18 cellular contexts compared by ENCODE assay signal in genomic region chr14:89405712-89406111, GRCh38. TPM values are rescaled to one million over a fixed set of nuclear protein-coding genes. Genes with fewer than 3 reads are reported as not detected.
A peak's percentile ranks its signal among the peaks of the same experiment; 100 is the strongest.
DNase-seq lines count a peak whose midpoint lies in the region; ATAC-seq and TF ChIP-seq lines count a peak whose summit lies in the region.
"Had no signal": no experiment of that assay in that cellular context is flagged by ENCODE, and none has a peak within 500 bp of the region (broad histone marks: within the 10 kb centered on the region; RNA-seq: fewer than 3 reads in every experiment).

No MANE protein-coding gene starts in this region.

- peaks cover 40% of the 10 kb centered on the region for H3K4me1 Mint-ChIP-seq in activated CD4-positive, alpha-beta T cell treated with anti-CD3 and anti-CD28 coated beads, Interleukin-2, amount 10 ng/mL, durations not matched to agents 24 days and 14 days
- H3K4me1 Mint-ChIP-seq in activated CD4-positive, alpha-beta T cell treated with anti-CD3 and anti-CD28 coated beads for 36 hours = peaks cover 75% of the 10 kb centered on the region
- peaks cover 73% of the 10 kb centered on the region for H3K4me1 Mint-ChIP-seq in WTC11

- DNase-seq in activated CD4-positive, alpha-beta T cell treated with anti-CD3 and anti-CD28 coated beads, Interleukin-2, amount 10 ng/mL, durations not matched to agents 24 days and 14 days = no peak
- no peak for DNase-seq in activated CD4-positive, alpha-beta T cell treated with anti-CD3 and anti-CD28 coated beads for 36 hours
- DNase-seq in WTC11 (ENCODE audit: low spot score) (no peak), mesenteric fat pad (ENCODE audit: low spot score) (peak; percentile 8), MG63 (no peak), activated gamma-delta T cell (lab: John Stamatoyannopoulos, UW) (no peak)
- DNase-seq: AML-193; Calu3; CD4-positive, alpha-beta T cell; DMS79 treated with DMSO at 0.1 percent for 48 hours; GF-D8; H7; HFFc6; KG1 had no signal

- no peaks in the 10 kb centered on the region for H3K9me3 ChIP-seq in MG63
- H3K9me3 ChIP-seq: A549 had no signal

- peaks cover 4% of the 10 kb centered on the region for H3K9me3 Mint-ChIP-seq in activated CD4-positive, alpha-beta T cell treated with anti-CD3 and anti-CD28 coated beads, Interleukin-2, amount 10 ng/mL, durations not matched to agents 24 days and 14 days
- no peaks in the 10 kb centered on the region for H3K9me3 Mint-ChIP-seq in activated CD4-positive, alpha-beta T cell treated with anti-CD3 and anti-CD28 coated beads for 36 hours (ENCODE audit: low read depth)
- peaks cover 2% of the 10 kb centered on the region; the same call in 1 of the 2 replicates for H3K9me3 Mint-ChIP-seq in WTC11
- H3K9me3 Mint-ChIP-seq: CD4-positive, alpha-beta T cell; HFFc6 had no signal

- CTCF ChIA-PET in activated CD4-positive, alpha-beta T cell treated with anti-CD3 and anti-CD28 coated beads for 36 hours (lab: Charles Lee) = interaction anchor here (0.6 to 1.0 kb wide), 4 partner anchors 20 to 423 kb away, joined by 3 to 4 read pairs (median 3); no protein-coding TSS in a partner anchor
- CTCF ChIA-PET in WTC11 (lab: Charles Lee) = no interaction called here

- POLR2A ChIA-PET in activated CD4-positive, alpha-beta T cell treated with anti-CD3 and anti-CD28 coated beads for 36 hours (lab: Charles Lee) = no interaction called here
- POLR2A ChIA-PET in WTC11 (lab: Charles Lee) = interaction anchor here (1.0 kb wide), 1 partner anchor 71 kb away, joined by 3 read pairs; no protein-coding TSS in a partner anchor

- H3K4me3 Mint-ChIP-seq in activated CD4-positive, alpha-beta T cell treated with anti-CD3 and anti-CD28 coated beads, Interleukin-2, amount 10 ng/mL, durations not matched to agents 24 days and 14 days = no peak overlapping the region
- no peak overlapping the region for H3K4me3 Mint-ChIP-seq in activated CD4-positive, alpha-beta T cell treated with anti-CD3 and anti-CD28 coated beads for 36 hours
- no peak overlapping the region for H3K4me3 Mint-ChIP-seq in WTC11
- H3K4me3 Mint-ChIP-seq: CD4-positive, alpha-beta T cell; GM23338; HFFc6 had no signal

- no peak for TF ChIP-seq CTCF in WTC11 (IDR thresholded peaks at IDR 0.05)

- intact Hi-C loops in activated CD4-positive, alpha-beta T cell treated with anti-CD3 and anti-CD28 coated beads, Interleukin-2, amount 10 ng/mL, durations not matched to agents 24 days and 14 days (cut with micrococcal nuclease) = no loop called here
- intact Hi-C loops in activated CD4-positive, alpha-beta T cell treated with anti-CD3 and anti-CD28 coated beads for 36 hours (cut with DNase I, micrococcal nuclease) = no loop called here

- H3K27me3 Mint-ChIP-seq in activated CD4-positive, alpha-beta T cell treated with anti-CD3 and anti-CD28 coated beads, Interleukin-2, amount 10 ng/mL, durations not matched to agents 24 days and 14 days = no peaks in the 10 kb centered on the region
- H3K27me3 Mint-ChIP-seq in activated CD4-positive, alpha-beta T cell treated with anti-CD3 and anti-CD28 coated beads for 36 hours = no peaks in the 10 kb centered on the region
- H3K27me3 Mint-ChIP-seq in WTC11 (ENCODE audit: low read depth) = no peaks in the 10 kb centered on the region
- H3K27me3 Mint-ChIP-seq: CD4-positive, alpha-beta T cell had no signal

- no peak for ATAC-seq in activated CD4-positive, alpha-beta T cell treated with anti-CD3 and anti-CD28 coated beads for 36 hours
- no peak for ATAC-seq in WTC11
- no peak for ATAC-seq in GM18517 (IDR thresholded peaks at IDR 0.05; ENCODE audit: unreplicated experiment)
- ATAC-seq: A549, GM23338, HCT116 had no signal

- no peaks in the 10 kb centered on the region for H3K36me3 ChIP-seq in MG63

- H3K27me3 ChIP-seq in MG63 = no peaks in the 10 kb centered on the region

- H3K4me3 ChIP-seq in MG63 = no peak overlapping the region
- H3K4me3 ChIP-seq: A549, GM23338 had no signal

- peak overlapping the region; percentile 19 for H3K27ac Mint-ChIP-seq in activated CD4-positive, alpha-beta T cell treated with anti-CD3 and anti-CD28 coated beads, Interleukin-2, amount 10 ng/mL, durations not matched to agents 24 days and 14 days
- no peak overlapping the region for H3K27ac Mint-ChIP-seq in activated CD4-positive, alpha-beta T cell treated with anti-CD3 and anti-CD28 coated beads for 36 hours
- no peak overlapping the region for H3K27ac Mint-ChIP-seq in WTC11
- H3K27ac Mint-ChIP-seq: GM23338, HFFc6 had no signal

- peaks cover 48% of the 10 kb centered on the region for H3K36me3 Mint-ChIP-seq in activated CD4-positive, alpha-beta T cell treated with anti-CD3 and anti-CD28 coated beads, Interleukin-2, amount 10 ng/mL, durations not matched to agents 24 days and 14 days (ENCODE audit: low read depth)
- peaks cover 70% of the 10 kb centered on the region for H3K36me3 Mint-ChIP-seq in activated CD4-positive, alpha-beta T cell treated with anti-CD3 and anti-CD28 coated beads for 36 hours (ENCODE audit: low read depth)
- H3K36me3 Mint-ChIP-seq in WTC11 = peaks cover 40% of the 10 kb centered on the region

TF ChIP-seq in WTC11, 78 proteins besides CTCF, POLR2A, EP300 and RAD21:
- TF ChIP-seq ZNF121 (CRISPR knock-in tag; IDR thresholded peaks at IDR 0.05) (peak; percentile 88), ZNF532 (CRISPR knock-in tag; IDR thresholded peaks at IDR 0.05; ENCODE audit: borderline replicate concordance) (no peak)

RNA-seq across cellular contexts. Expression of gene FOXN3, which starts 11.3 kb away (rescaled TPM):
- total RNA-seq in activated CD4-positive, alpha-beta T cell treated with anti-CD3 and anti-CD28 coated beads, Interleukin-2, amount 10 ng/mL, durations not matched to agents 24 days and 14 days = 80.0 and 85.2 TPM in 2 replicates
- total RNA-seq in activated CD4-positive, alpha-beta T cell treated with anti-CD3 and anti-CD28 coated beads for 36 hours = 10 to 100 TPM; 69.1 to 76.3 TPM
- total RNA-seq in WTC11 (2021) (143 to 170 TPM (median 147 TPM) in 3 replicates), mesenteric fat pad (136 TPM)
- total RNA-seq in MG63 (2014; rRNA removed; shearing (Covaris generic); ENCODE audit: low replicate concordance) = 1.4 and 1.6 TPM in 2 replicates

Comparison
In these comparisons a context has a peak if more than half of its experiments do, and no peak if none do; other contexts are left out.
1. RNA of gene FOXN3, which starts 11.3 kb away (total RNA-seq): 143 to 170 TPM in WTC11, 136 TPM in mesenteric fat pad (single experiment), 80.0 to 85.2 TPM in activated CD4-positive, alpha-beta T cell treated with anti-CD3 and anti-CD28 coated beads, Interleukin-2, amount 10 ng/mL, durations not matched to agents 24 days and 14 days and 69.1 to 76.3 TPM in activated CD4-positive, alpha-beta T cell treated with anti-CD3 and anti-CD28 coated beads for 36 hours; 1.4 to 1.6 TPM in MG63; every median in the first group is over 10 times any median in the second.